ENCODE assay signal across 12 cellular contexts in the genomic region with DNA sequence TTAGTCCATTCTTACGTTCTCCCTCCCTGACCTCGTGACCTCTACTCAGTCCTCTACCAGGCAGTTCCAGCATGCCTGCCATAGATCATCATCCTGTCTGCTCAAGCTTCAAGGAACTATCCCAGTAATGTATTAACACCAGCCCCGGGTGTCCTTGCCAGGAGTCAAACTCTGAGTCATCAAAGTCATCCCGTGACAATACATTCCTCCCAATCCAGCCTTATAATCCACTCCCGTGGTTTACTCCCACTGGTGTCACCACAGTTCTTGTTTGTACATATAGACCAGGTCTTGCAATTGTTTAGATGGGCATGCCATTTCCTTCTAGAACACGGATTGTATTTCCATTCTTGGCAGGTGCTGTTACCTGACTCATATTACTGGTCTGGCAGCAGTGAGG.
DNase-seq lines count a peak whose midpoint lies in the region; ATAC-seq, FAIRE-seq and TF ChIP-seq lines count a peak whose summit lies in the region.
"Had no signal": no experiment of that assay in that cellular context is flagged by ENCODE, and none has a peak within 500 bp of the region (broad histone marks: within the 10 kb centered on the region; RNA-seq: fewer than 3 reads in every experiment).

No MANE protein-coding gene starts in this region.

- no peak for FAIRE-seq in H54 (lab: Jason Lieb, UNC)
- FAIRE-seq: GM12891 had no signal

- ATAC-seq in GM18519 (IDR thresholded peaks at IDR 0.05; ENCODE audit: low FRiP score, unreplicated experiment) (no peak), T-cell (replicated peaks in 1 of 4) (no peak)

- H3K27ac Mint-ChIP-seq in T-cell: no peak overlapping the region
- H3K27ac Mint-ChIP-seq: activated naive CD8-positive, alpha-beta T cell treated with anti-CD3 and anti-CD28 coated beads for 36 hours had no signal

- H3K36me3 Mint-ChIP-seq in T-cell: no peaks in the 10 kb centered on the region
- H3K36me3 Mint-ChIP-seq: activated naive CD8-positive, alpha-beta T cell treated with anti-CD3 and anti-CD28 coated beads for 36 hours had no signal

- no peaks in the 10 kb centered on the region for H3K4me1 Mint-ChIP-seq in T-cell
- H3K4me1 Mint-ChIP-seq: activated naive CD8-positive, alpha-beta T cell treated with anti-CD3 and anti-CD28 coated beads for 36 hours had no signal

- no peak overlapping the region for H3K4me3 Mint-ChIP-seq in T-cell
- H3K4me3 Mint-ChIP-seq: activated naive CD8-positive, alpha-beta T cell treated with anti-CD3 and anti-CD28 coated beads for 36 hours had no signal

- H3K27me3 Mint-ChIP-seq in T-cell: peaks cover 0 to 3% of the 10 kb centered on the region in 2 donors
- H3K27me3 Mint-ChIP-seq: activated naive CD8-positive, alpha-beta T cell treated with anti-CD3 and anti-CD28 coated beads for 36 hours had no signal

- peak; percentile 9 for DNase-seq in H54 (ENCODE audit: insufficient read length, low spot score)
- peak; percentile 26 for DNase-seq in RWPE1 (ENCODE audit: low spot score)
- DNase-seq in fibroblast of pulmonary artery (ENCODE audit: low read depth): peak; percentile 54
- peak; percentile 66 for DNase-seq in retinal pigment epithelial cell (ENCODE audit: low read depth)
- DNase-seq in T-cell: no peak
- DNase-seq in NCI-H1092 (lab: John Stamatoyannopoulos, UW): no peak
- DNase-seq: activated naive CD8-positive, alpha-beta T cell treated with anti-CD3 and anti-CD28 coated beads for 36 hours; NCI-H2171 treated with DMSO at 0.1 percent for 48 hours; retina had no signal

- no peaks in the 10 kb centered on the region for H3K9me3 Mint-ChIP-seq in T-cell
- H3K9me3 Mint-ChIP-seq: activated naive CD8-positive, alpha-beta T cell treated with anti-CD3 and anti-CD28 coated beads for 36 hours had no signal

- no peak for TF ChIP-seq CTCF in RWPE1 (conservative IDR thresholded peaks at IDR 0.05; ENCODE audit: low read depth)
- no peak for TF ChIP-seq CTCF in fibroblast of pulmonary artery (IDR thresholded peaks at IDR 0.05; ENCODE audit: low read length, missing control alignments)
- no peak for TF ChIP-seq CTCF in retinal pigment epithelial cell (conservative IDR thresholded peaks at IDR 0.05; ENCODE audit: low read depth, low read length)

- no peak for TF ChIP-seq POLR2A in H54 (IDR thresholded peaks at IDR 0.05; ENCODE audit: low read depth, low read length)

- CTCF ChIA-PET in RWPE1 (lab: Yijun Ruan, JAX) (no interaction called here), T-cell (lab: Charles Lee) (no interaction called here)

- POLR2A ChIA-PET in RWPE1 (lab: Yijun Ruan, JAX; ENCODE audit: low non-redundant PET): no interaction called here
- POLR2A ChIA-PET in T-cell (lab: Charles Lee): no interaction called here

- H3K27ac ChIP-seq in RWPE1: no peak overlapping the region
- H3K27ac ChIP-seq: thoracic aorta had no signal

- H3K4me3 ChIP-seq in fibroblast of pulmonary artery (replicated peaks; ENCODE audit: low read depth, low read length) (no peak overlapping the region), retinal pigment epithelial cell (ENCODE audit: low read length) (no peak overlapping the region)
- H3K4me3 ChIP-seq: thoracic aorta had no signal

Comparison
In these comparisons a context has a peak if more than half of its experiments do, and no peak if none do; other contexts are left out.
1. DNase-seq: peak in H54 (single experiment), RWPE1 (single experiment), fibroblast of pulmonary artery (single experiment) and retinal pigment epithelial cell (single experiment); none in T-cell (0 of 34) and NCI-H1092 (single experiment).